Comparison of ENCODE assay signal across 9 cellular contexts in genomic region chr17:7476474-7476873, GRCh38. TPM values are rescaled to one million over a fixed set of nuclear protein-coding genes. Genes with fewer than 3 reads are reported as not detected.
A peak's percentile ranks its signal among the peaks of the same experiment; 100 is the strongest.
DNase-seq lines count a peak whose midpoint lies in the region; ATAC-seq and TF ChIP-seq lines count a peak whose summit lies in the region.
"Had no signal": no experiment of that assay in that cellular context is flagged by ENCODE, and none has a peak within 500 bp of the region (broad histone marks: within the 10 kb centered on the region; RNA-seq: fewer than 3 reads in every experiment).

No MANE protein-coding gene starts in this region.

- H4K20me1 ChIP-seq in GM23248 (ENCODE audit: insufficient read depth) = peaks cover 5% of the 10 kb centered on the region; the same call in 1 of the 2 replicates

- H3K27ac Mint-ChIP-seq in T-helper 17 cell = no peak overlapping the region

- in situ Hi-C loops in GM23248 (cut with MboI) = no loop called here

- H2AFZ ChIP-seq in GM23248 = no peak overlapping the region

- ATAC-seq in T-helper 17 cell (no peak), HG02938 (IDR thresholded peaks at IDR 0.05; ENCODE audit: unreplicated experiment) (no peak), HG03565 (IDR thresholded peaks at IDR 0.05; ENCODE audit: unreplicated experiment) (no peak)

- POLR2A ChIA-PET in GM10248 (lab: Yijun Ruan, JAX) = interaction anchor here (1.6 kb wide), 1 partner anchor 8 kb away, joined by 10 read pairs; the partner anchor contains the start of gene POLR2A

- H3K27me3 Mint-ChIP-seq in T-helper 17 cell = no peaks in the 10 kb centered on the region

- no peaks in the 10 kb centered on the region for H3K27me3 ChIP-seq in GM23248 (replicated peaks; ENCODE audit: insufficient read depth)

- H3K4me2 ChIP-seq in GM23248 (ENCODE audit: unreplicated experiment) = peak overlapping the region; percentile 98

- H3K4me1 Mint-ChIP-seq in T-helper 17 cell = peaks cover 41% of the 10 kb centered on the region

- H3K9me3 ChIP-seq in GM23248 (ENCODE audit: low read depth) (no peaks in the 10 kb centered on the region), T-helper 17 cell (ENCODE audit: control insufficient read depth, low read length, poor library complexity, severe bottlenecking) (no peaks in the 10 kb centered on the region)

- WGBS in GM23248 (ENCODE audit: low coverage in 1 of 2, low lambda C conversion rate in 2 of 2, missing lambda C conversion rate in 2 of 2), 2 experiments = 21 to 24% methylated on average over 3 of the region's 3 CpGs

- peaks cover 47% of the 10 kb centered on the region for H3F3A ChIP-seq in GM23248 (ENCODE audit: insufficient read depth)

- TF ChIP-seq CTCF in fibroblast of mammary gland (conservative IDR thresholded peaks at IDR 0.05; ENCODE audit: control insufficient read depth, insufficient read depth, low read depth, low read length) (no peak), GM10248 (IDR thresholded peaks at IDR 0.05; ENCODE audit: control extremely low read depth, extremely low read depth, low read depth, missing control alignments) (no peak)

- CTCF ChIA-PET in GM10248 (lab: Yijun Ruan, JAX) = interaction anchor here (1.2 to 2.3 kb wide), 6 partner anchors 10 to 84 kb away, joined by 4 to 10 read pairs (median 6); partner anchors contain the start of gene TMEM102

- peaks cover 97% of the 10 kb centered on the region for H3K79me2 ChIP-seq in GM23248 (ENCODE audit: insufficient read depth)

- H3K36me3 ChIP-seq in GM23248 (ENCODE audit: low read depth) = no peaks in the 10 kb centered on the region

- H3K4me3 ChIP-seq in GM23248 (peak overlapping the region; percentile 79; the same call in 1 of the 2 replicates), fibroblast of mammary gland (ENCODE audit: control insufficient read depth, low read depth, low read length) (no peak overlapping the region), skin epidermis (no peak overlapping the region)

- H3K4me1 ChIP-seq in GM23248 (ENCODE audit: insufficient read depth) = peaks cover 31% of the 10 kb centered on the region

- H3K9me2 ChIP-seq in GM23248 (ENCODE audit: insufficient read depth) = no peaks in the 10 kb centered on the region

- H3K27ac ChIP-seq in GM23248 (peak overlapping the region; percentile 99), skin epidermis (peak overlapping the region in 20 of 21 experiments; percentile 62 to 100 (median 100))

- peak overlapping the region; percentile 65 for H3K4me3 Mint-ChIP-seq in T-helper 17 cell

- H3K9ac ChIP-seq in GM23248 = peak overlapping the region; percentile 99

- DNase-seq in GM23248 = peak; percentile 82
- DNase-seq in T-helper 17 cell = no peak
- DNase-seq in fibroblast of mammary gland (ENCODE audit: low read depth) = peak; percentile 66
- no peak for DNase-seq in GM10248 (ENCODE audit: extremely low spot score)
- DNase-seq in cerebellum (ENCODE audit: low spot score) = no peak

- H3K36me3 Mint-ChIP-seq in T-helper 17 cell (ENCODE audit: low read depth) = peaks cover 2% of the 10 kb centered on the region

RNA-seq across cellular contexts. Expression of gene ZBTB4, which starts 3.0 kb away (rescaled TPM):
- total RNA-seq in GM23248 (2014; rRNA removed; shearing (Covaris generic)) = 32.9 and 35.9 TPM in 2 replicates
- 17.7 and 18.2 TPM in 2 replicates for polyA plus RNA-seq in GM23248 (2016; fragmentation: Nextera tagmentation; extraction: Ambion mirVana)
- total RNA-seq in T-helper 17 cell (10 to 100 TPM; 44.9 to 49.5 TPM), cerebellum (17.1 TPM)

RNA-seq across cellular contexts. Expression of gene SLC35G6, which starts 4.8 kb away (rescaled TPM):
- not detected in 2 replicates for total RNA-seq in GM23248 (2014; rRNA removed; shearing (Covaris generic))
- 0.14 TPM in 1 of 2 replicates, not detected in the other for polyA plus RNA-seq in GM23248 (2016; fragmentation: Nextera tagmentation; extraction: Ambion mirVana)
- total RNA-seq in T-helper 17 cell = not detected
- not detected for total RNA-seq in cerebellum
- total RNA-seq: pulmonary artery endothelial cell had no signal

RNA-seq across cellular contexts. Expression of gene POLR2A, which starts 7.7 kb away (rescaled TPM):
- 45.9 and 46.2 TPM in 2 replicates for total RNA-seq in GM23248 (2014; rRNA removed; shearing (Covaris generic))
- polyA plus RNA-seq in GM23248 (2016; fragmentation: Nextera tagmentation; extraction: Ambion mirVana) = 74.1 and 75.7 TPM in 2 replicates
- total RNA-seq in T-helper 17 cell (100 to 1,000 TPM; 553 to 572 TPM), cerebellum (79.8 TPM)

RNA-seq across cellular contexts. Expression of gene CHRNB1, which starts 31.6 kb away (rescaled TPM):
- total RNA-seq in GM23248 (2014; rRNA removed; shearing (Covaris generic)) = 3.9 and 4.9 TPM in 2 replicates
- 3.5 and 4.2 TPM in 2 replicates for polyA plus RNA-seq in GM23248 (2016; fragmentation: Nextera tagmentation; extraction: Ambion mirVana)
- total RNA-seq in T-helper 17 cell = 1 to 10 TPM; 7.0 to 7.2 TPM
- total RNA-seq in cerebellum = 12.5 TPM

RNA-seq across cellular contexts. Expression of gene FGF11, which starts 37.2 kb away (rescaled TPM):
- total RNA-seq in GM23248 (2014; rRNA removed; shearing (Covaris generic)) = not detected in 2 replicates
- 0.22 and 0.36 TPM in 2 replicates for polyA plus RNA-seq in GM23248 (2016; fragmentation: Nextera tagmentation; extraction: Ambion mirVana)
- total RNA-seq in T-helper 17 cell (1 to 10 TPM; 2.0 to 2.6 TPM), cerebellum (7.3 TPM)

Comparison
In these comparisons a context has a peak if more than half of its experiments do, and no peak if none do; other contexts are left out.
1. DNase-seq: peak in GM23248 (single experiment) and fibroblast of mammary gland (single experiment); none in T-helper 17 cell (0 of 3), GM10248 (single experiment) and cerebellum (single experiment).